Comparison of ENCODE assay signal across 33 cellular contexts in the genomic region with DNA sequence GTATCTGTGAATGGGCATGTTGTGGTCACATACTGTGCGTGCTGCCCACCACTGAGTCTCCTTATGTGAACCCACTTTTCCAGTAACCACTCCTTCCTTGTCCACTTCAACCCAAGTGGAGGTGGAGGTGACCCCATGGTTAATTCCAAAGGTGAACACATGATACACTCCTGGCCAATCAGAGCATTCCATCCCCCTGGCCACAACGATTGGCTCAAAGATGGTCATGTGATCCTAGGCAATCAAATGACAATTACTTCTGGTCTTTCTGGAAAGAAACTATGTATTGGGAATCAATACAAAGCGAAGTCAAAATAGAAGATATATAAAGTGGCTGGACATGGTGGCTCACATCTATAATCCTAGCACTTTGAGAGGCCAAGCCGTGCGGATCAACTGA. TPM values are rescaled to one million over a fixed set of nuclear protein-coding genes. Genes with fewer than 3 reads are reported as not detected.
"Had no signal": no experiment of that assay in that cellular context is flagged by ENCODE, and none has a peak within 500 bp of the region (broad histone marks: within the 10 kb centered on the region; RNA-seq: fewer than 3 reads in every experiment).

No MANE protein-coding gene starts in this region.

- H3K4me2 ChIP-seq: SK-N-SH had no signal

- H3K36me3 ChIP-seq: MG63, Peyer's patch, SJSA1 had no signal

- DNase-seq: Kasumi-1, MG63, NCI-H1048, NCI-H1092 treated with DMSO at 0.1 percent for 48 hours, NCI-H1105 treated with DMSO at 0.1 percent for 48 hours, NCI-H1417, NCI-H1436, NCI-H146, NCI-H1694, NCI-H187, NCI-H1930, NCI-H2029 treated with DMSO at 0.1 percent for 48 hours, NCI-H2081 treated with DMSO at 0.1 percent for 48 hours, NCI-H2107, NCI-H2171, NCI-H226, NCI-H446 treated with DMSO at 0.1 percent for 48 hours, NCI-H510A, NCI-H524, NCI-H526, NCI-H69, NCI-H748 treated with DMSO at 0.1 percent for 48 hours, NCI-H82, OCI-M1, PC-3, Peyer's patch, Right ventricle myocardium superior, RPMI8226, SHP77 treated with DMSO at 0.1 percent for 48 hours, SK-N-SH, SW 1271 had no signal

- ATAC-seq: PC-3 had no signal

- H3K9ac ChIP-seq: SK-N-SH had no signal

- H3K27ac ChIP-seq: Peyer's patch, SJSA1 had no signal

- H3K4me3 ChIP-seq: MG63, Peyer's patch, SJSA1 had no signal

- H3K27me3 ChIP-seq: MG63, Peyer's patch, SJSA1 had no signal

- H3K4me1 ChIP-seq: Peyer's patch, SJSA1 had no signal

- H3K9me3 ChIP-seq: MG63, Peyer's patch, SJSA1, SK-N-SH had no signal

RNA-seq across cellular contexts. Expression of gene CCDC60, which starts 20.2 kb away (rescaled TPM):
- total RNA-seq: M059J, PC-3, Right ventricle myocardium superior, SJSA1 had no signal
- polyA plus RNA-seq: SK-N-SH had no signal
